ENCODE assay signal across 28 cellular contexts in genomic region chr19:48680436-48681126, GRCh38. TPM values are rescaled to one million over a fixed set of nuclear protein-coding genes. Genes with fewer than 3 reads are reported as not detected.
A peak's percentile ranks its signal among the peaks of the same experiment; 100 is the strongest.
DNase-seq lines count a peak whose midpoint lies in the region; ATAC-seq, FAIRE-seq and TF ChIP-seq lines count a peak whose summit lies in the region.
"Had no signal": no experiment of that assay in that cellular context is flagged by ENCODE, and none has a peak within 500 bp of the region (broad histone marks: within the 10 kb centered on the region; RNA-seq: fewer than 3 reads in every experiment).

No MANE protein-coding gene starts in this region.

- no peak for TF ChIP-seq CTCF in HepG2 (CRISPR knock-in tag; IDR thresholded peaks at IDR 0.05)
- TF ChIP-seq CTCF in right lobe of liver (IDR thresholded peaks at IDR 0.05), result no peak
- no peak for TF ChIP-seq CTCF in fibroblast of lung (conservative IDR thresholded peaks at IDR 0.05 in 1 of 2, IDR thresholded peaks at IDR 0.05 in 1 of 2; ENCODE audit: low read depth in 1 of 2, low read length in 2 of 2)
- no peak for TF ChIP-seq CTCF in tibial nerve (IDR thresholded peaks at IDR 0.05)

- intact Hi-C loops in HepG2 (cut with micrococcal nuclease; ENCODE audit: unreplicated experiment) (loop anchor here (2.0 kb wide), 1 partner anchor 34 kb away; the partner anchor contains the start of gene CA11), right lobe of liver (cut with DNase I) (loop anchor here in 1 of 2 donors (10.0 kb wide), 1 partner anchor 164 kb away; no protein-coding TSS in a partner anchor), aorta (cut with DNase I) (no loop called here)

- H3K9me3 ChIP-seq in HepG2 (ENCODE audit: low read length), result no peaks in the 10 kb centered on the region
- no peaks in the 10 kb centered on the region for H3K9me3 ChIP-seq in right lobe of liver
- no peaks in the 10 kb centered on the region for H3K9me3 ChIP-seq in fibroblast of lung (ENCODE audit: control insufficient read depth, insufficient read depth, low read depth, low read length)
- H3K9me3 ChIP-seq in aorta (ENCODE audit: control insufficient read depth, low read length), result no peaks in the 10 kb centered on the region
- no peaks in the 10 kb centered on the region for H3K9me3 ChIP-seq in tibial nerve
- H3K9me3 ChIP-seq: left ventricle myocardium inferior, Peyer's patch, upper lobe of left lung had no signal

- H3K4me2 ChIP-seq in HepG2 (ENCODE audit: low read depth, low read length) (peak overlapping the region; percentile 6; the same call in 1 of the 2 replicates), fibroblast of lung (ENCODE audit: extremely low read depth, insufficient read depth, low read length) (no peak overlapping the region)

- H3K27me3 ChIP-seq in HepG2 (ENCODE audit: control insufficient read depth in 1 of 2, insufficient read depth in 2 of 2, low read length in 2 of 2), result 0 out of 5 replicates have a peak, but pooled peaks cover 0 to 3% of the 10 kb centered on the region in 2 experiments
- H3K27me3 ChIP-seq in right lobe of liver, result no peaks in the 10 kb centered on the region
- no peaks in the 10 kb centered on the region for H3K27me3 ChIP-seq in fibroblast of lung (ENCODE audit: control insufficient read depth, insufficient read depth, low read length)
- no peaks in the 10 kb centered on the region for H3K27me3 ChIP-seq in aorta (ENCODE audit: control insufficient read depth in 1 of 2, insufficient read depth in 2 of 2, low read length in 1 of 2)
- no peaks in the 10 kb centered on the region for H3K27me3 ChIP-seq in tibial nerve
- H3K27me3 ChIP-seq: Peyer's patch, upper lobe of left lung had no signal

- H2AFZ ChIP-seq in HepG2 (ENCODE audit: low read length), result no peak overlapping the region
- H2AFZ ChIP-seq in fibroblast of lung (ENCODE audit: low read length), result no peak overlapping the region

- WGBS in HepG2 (ENCODE audit: low lambda C conversion rate), result 70% methylated on average over 25 of the region's 45 CpGs
- 90% methylated on average over 2 of the region's 45 CpGs for WGBS in right lobe of liver (ENCODE audit: insufficient coverage, low coverage, low lambda C conversion rate, missing lambda C conversion rate)
- WGBS in aorta, 2 donors, result 91 to 95% methylated on average over 45 of the region's 45 CpGs
- 88 to 92% methylated on average over 21 to 42 of the region's 45 CpGs for WGBS in tibial nerve, 2 donors

- TF ChIP-seq EP300 in HepG2 (IDR thresholded peaks at IDR 0.05; ENCODE audit: low read depth in 2 of 2, low read length in 2 of 2), result no peak
- TF ChIP-seq EP300 in HepG2 (CRISPR knock-in tag; IDR thresholded peaks at IDR 0.05; ENCODE audit: borderline replicate concordance), result no peak
- no peak for TF ChIP-seq EP300 in tibial nerve (IDR thresholded peaks at IDR 0.05)

- TF ChIP-seq POLR2A in HepG2 (IDR thresholded peaks at IDR 0.05; ENCODE audit: insufficient read depth in 1 of 2, low read depth in 2 of 2, low read length in 2 of 2) (no peak), right lobe of liver (IDR thresholded peaks at IDR 0.05) (no peak), tibial nerve (IDR thresholded peaks at IDR 0.05) (no peak)

- H3K9ac ChIP-seq in HepG2 (ENCODE audit: insufficient read depth, low read depth, low read length) (no peak overlapping the region), fibroblast of lung (ENCODE audit: insufficient read depth, low read length) (no peak overlapping the region)

- peak; percentile 52 for ATAC-seq in HepG2
- no peak for ATAC-seq in right lobe of liver
- peak; percentile 31 for ATAC-seq in aorta (ENCODE audit: low FRiP score)
- ATAC-seq: esophagus mucosa, HCT116, right cardiac atrium had no signal

- H3K4me3 ChIP-seq in HepG2 (replicated peaks in 1 of 3; ENCODE audit: insufficient read depth in 1 of 3, low read depth in 2 of 3, low read length in 3 of 3) (no peak overlapping the region), right lobe of liver (no peak overlapping the region), fibroblast of lung (replicated peaks in 1 of 4; ENCODE audit: control extremely low read depth in 1 of 4, insufficient read depth in 1 of 4, low read depth in 3 of 4, low read length in 4 of 4) (no peak overlapping the region), aorta (ENCODE audit: low read length in 2 of 2) (no peak overlapping the region), tibial nerve (no peak overlapping the region)
- H3K4me3 ChIP-seq: left ventricle myocardium inferior, Peyer's patch, upper lobe of left lung had no signal

- DNase-seq in HepG2 (ENCODE audit: low spot score) (no peak), right lobe of liver (no peak), fibroblast of lung (ENCODE audit: low read depth in 2 of 2) (no peak), aorta (peak in 1 of 2 donors; percentile 40), tibial nerve (ENCODE audit: low spot score in 2 of 2) (no peak), ACHN (no peak)
- DNase-seq: activated CD4-positive, alpha-beta memory T cell treated with anti-CD3 and anti-CD28 coated beads, Interleukin-2, amount 10 ng/mL, durations not matched to agents 7 days and 5 days; activated CD4-positive, alpha-beta T cell treated with anti-CD3 and anti-CD28 coated beads for 1 hour; activated CD8-positive, alpha-beta memory T cell treated with anti-CD3 and anti-CD28 coated beads, Interleukin-2, amount 50 U/mL, for 4 hours; activated naive CD4-positive, alpha-beta T cell; Calu3; CD4-positive, CD25-positive, alpha-beta regulatory T cell; dermis blood vessel endothelial cell; DMS79 treated with DMSO at 0.1 percent for 48 hours; islet precursor cell; left ventricle myocardium inferior; mesendoderm; NCI-H446; NCI-H82; Peyer's patch; SHP77 treated with DMSO at 0.1 percent for 48 hours; stimulated activated CD8-positive, alpha-beta memory T cell treated with anti-CD3 and anti-CD28 coated beads, Interleukin-4, amount 100 ng/mL, for 48 hours had no signal

- H4K20me1 ChIP-seq in HepG2 (ENCODE audit: insufficient read depth, low read length) (no peaks in the 10 kb centered on the region), fibroblast of lung (ENCODE audit: control insufficient read depth, extremely low read depth, insufficient read depth, low read length) (no peaks in the 10 kb centered on the region)

- TF ChIP-seq RAD21 in HepG2 (CRISPR knock-in tag; IDR thresholded peaks at IDR 0.05), result no peak

- H3K36me3 ChIP-seq in HepG2 (replicated peaks in 1 of 2; ENCODE audit: control insufficient read depth in 1 of 2, insufficient read depth in 2 of 2, low read length in 2 of 2) (no peaks in the 10 kb centered on the region), right lobe of liver (no peaks in the 10 kb centered on the region), fibroblast of lung (ENCODE audit: control insufficient read depth, insufficient read depth, low read length) (no peaks in the 10 kb centered on the region), aorta (ENCODE audit: control insufficient read depth in 1 of 2, insufficient read depth in 2 of 2, low read length in 1 of 2) (no peaks in the 10 kb centered on the region), tibial nerve (no peaks in the 10 kb centered on the region)
- H3K36me3 ChIP-seq: left ventricle myocardium inferior, Peyer's patch, upper lobe of left lung had no signal

- H3K27ac ChIP-seq in HepG2 (ENCODE audit: extremely low read length, insufficient read depth, low read length) (no peak overlapping the region), right lobe of liver (no peak overlapping the region), fibroblast of lung (ENCODE audit: insufficient read depth, low read length) (peak overlapping the region; percentile 32), aorta (ENCODE audit: low read depth in 1 of 2, low read length in 2 of 2) (no peak overlapping the region), tibial nerve (peak overlapping the region in 1 of 4 donors; percentile 27)
- H3K27ac ChIP-seq: 22Rv1, left ventricle myocardium inferior, upper lobe of left lung had no signal

- CTCF ChIA-PET in HepG2 (lab: Yijun Ruan, JAX; ENCODE audit: low intra/inter-chr PET ratio, low total read pairs), result no interaction called here

- no peak for FAIRE-seq in HepG2 (lab: Jason Lieb, UNC)

- in situ Hi-C loops in HepG2 (cut with HindIII; ENCODE audit: extremely low pct_ligation_motif_present, low pct_unique_long_range_greater_than_20kb), result no loop called here
- in situ Hi-C loops in ACHN (cut with HindIII; ENCODE audit: low pct_ligation_motif_present, low pct_unique_long_range_greater_than_20kb, low sequenced_read_pairs), result no loop called here

- POLR2A ChIA-PET in HepG2 (lab: Yijun Ruan, JAX), result interaction anchor here (1.4 kb wide), 1 partner anchor 14 kb away, joined by 4 read pairs; the partner anchor contains the start of gene FUT2

- H3K79me2 ChIP-seq in HepG2 (ENCODE audit: insufficient read depth, low read length) (no peaks in the 10 kb centered on the region), fibroblast of lung (ENCODE audit: control insufficient read depth, insufficient read depth, low read length) (no peaks in the 10 kb centered on the region)

- BruUV-seq in HepG2 (replicated peaks; lab: Mats Ljungman, UMichigan), result no TSS peak

- H3K4me1 ChIP-seq in HepG2 (ENCODE audit: insufficient read depth, low read length), result peaks cover 45% of the 10 kb centered on the region
- peaks cover 0 to 6% (median 3%) of the 10 kb centered on the region in 4 donors for H3K4me1 ChIP-seq in right lobe of liver
- H3K4me1 ChIP-seq in fibroblast of lung (ENCODE audit: control insufficient read depth, extremely low read depth, insufficient read depth, low read length), result no peaks in the 10 kb centered on the region
- H3K4me1 ChIP-seq in aorta (ENCODE audit: control insufficient read depth in 1 of 2, insufficient read depth in 2 of 2, low read length in 2 of 2), result no peaks in the 10 kb centered on the region
- H3K4me1 ChIP-seq in tibial nerve, result peaks cover 0 to 17% (median 3%) of the 10 kb centered on the region in 4 donors

RNA-seq across cellular contexts. Expression of gene NTN5, which starts 7.8 kb away (rescaled TPM):
- not detected in 2 replicates for total RNA-seq in HepG2 (2016; rRNA removed; fragmentation: Illumina TruSeq; extraction: Trizol)
- total RNA-seq in HepG2 (2016; cell fraction: cytosol; rRNA removed; fragmentation: Illumina TruSeq; extraction: Trizol; ENCODE audit: low read depth), result not detected in 2 replicates
- total RNA-seq in HepG2 (2016; cell fraction: insoluble cytoplasmic fraction; rRNA removed; fragmentation: Illumina TruSeq; extraction: Trizol), result not detected in 2 replicates
- not detected in 2 replicates for total RNA-seq in HepG2 (2016; cell fraction: membrane; rRNA removed; fragmentation: Illumina TruSeq; extraction: Trizol)
- total RNA-seq in HepG2 (2016; cell fraction: nucleus; rRNA removed; fragmentation: Illumina TruSeq; extraction: Trizol), result not detected in 2 replicates
- polyA plus RNA-seq in HepG2 (2011; rRNA removed), result 0.03 and 0.05 TPM in 2 replicates
- polyA plus RNA-seq in HepG2 (2011; cell fraction: cytosol; rRNA removed), result not detected in 2 replicates
- 0.27 and 0.42 TPM in 2 replicates for polyA plus RNA-seq in HepG2 (2011; cell fraction: nucleus; rRNA removed)
- polyA plus RNA-seq in HepG2 (2012), result 0.12 TPM in 1 of 2 replicates, not detected in the other
- not detected in 2 replicates for polyA plus RNA-seq in HepG2 (2016; cell fraction: cytosol; fragmentation: Illumina TruSeq; extraction: Trizol; ENCODE audit: low read depth)
- polyA plus RNA-seq in HepG2 (2016; cell fraction: insoluble cytoplasmic fraction; fragmentation: Illumina TruSeq; extraction: Trizol; ENCODE audit: low read depth), result not detected in 2 replicates
- polyA plus RNA-seq in HepG2 (2016; cell fraction: membrane; fragmentation: Illumina TruSeq; extraction: Trizol; ENCODE audit: low read depth), result not detected in 2 replicates
- polyA plus RNA-seq in HepG2 (2016; cell fraction: nucleus; fragmentation: Illumina TruSeq; extraction: Trizol; ENCODE audit: insufficient read depth, low read depth), result not detected in 2 replicates
- not detected in 2 replicates for polyA minus RNA-seq in HepG2 (2011; rRNA and poly(A)+ RNA removed; ENCODE audit: low replicate concordance)
- polyA minus RNA-seq in HepG2 (2011; cell fraction: cytosol; rRNA and poly(A)+ RNA removed), result not detected in 2 replicates
- polyA minus RNA-seq in HepG2 (2011; cell fraction: nucleus; rRNA and poly(A)+ RNA removed), result not detected in 2 replicates
- total RNA-seq in right lobe of liver, result under 1 TPM in 2 of 6 experiments, not detected in 4; 0.11 to 0.32 TPM
- total RNA-seq in fibroblast of lung, result under 0.01 and 0.51 TPM in 2 replicates
- 0.03 and 0.10 TPM in 2 replicates for polyA plus RNA-seq in fibroblast of lung
- 0.08 and 0.14 TPM in 2 replicates for polyA plus RNA-seq in fibroblast of lung (2012)
- polyA minus RNA-seq in fibroblast of lung (ENCODE audit: low replicate concordance), result not detected in 2 replicates
- under 1 TPM; 0.52 to 0.96 TPM for total RNA-seq in aorta
- 1 to 10 TPM in 1 of 2 donors, not detected in 1; 2.0 TPM for polyA plus RNA-seq in aorta
- 1 to 10 TPM in 3 of 4 donors, under 1 TPM in 1; 0.78 to 6.9 (median 2.2) TPM for total RNA-seq in tibial nerve
- total RNA-seq: dermis blood vessel endothelial cell, esophagus mucosa, LHCN-M2 had no signal

RNA-seq across cellular contexts. Expression of gene FUT2, which starts 15.2 kb away (rescaled TPM):
- total RNA-seq in HepG2 (2016; rRNA removed; fragmentation: Illumina TruSeq; extraction: Trizol) (0.07 TPM in 1 of 2 replicates, not detected in the other), right lobe of liver (1 to 10 TPM in 1 of 6 experiments, not detected in 5; 2.6 TPM), fibroblast of lung (under 0.01 TPM in 1 of 2 replicates, not detected in the other), aorta (not detected), tibial nerve (under 1 TPM in 1 of 4 donors, not detected in 3; 0.44 TPM)
- 1.1 TPM in 1 of 2 replicates, not detected in the other for total RNA-seq in HepG2 (2016; cell fraction: cytosol; rRNA removed; fragmentation: Illumina TruSeq; extraction: Trizol; ENCODE audit: low read depth)
- total RNA-seq in HepG2 (2016; cell fraction: insoluble cytoplasmic fraction; rRNA removed; fragmentation: Illumina TruSeq; extraction: Trizol), result 0.19 and 0.39 TPM in 2 replicates
- 0.10 and 0.12 TPM in 2 replicates for total RNA-seq in HepG2 (2016; cell fraction: membrane; rRNA removed; fragmentation: Illumina TruSeq; extraction: Trizol)
- 0.16 TPM in 1 of 2 replicates, not detected in the other for total RNA-seq in HepG2 (2016; cell fraction: nucleus; rRNA removed; fragmentation: Illumina TruSeq; extraction: Trizol)
- polyA plus RNA-seq in HepG2 (2011; rRNA removed) (0.10 TPM in 1 of 2 replicates, not detected in the other), fibroblast of lung (not detected in 2 replicates), aorta (1 to 10 TPM in 1 of 2 donors, not detected in 1; 2.8 TPM)
- polyA plus RNA-seq in HepG2 (2011; cell fraction: cytosol; rRNA removed), result not detected in 2 replicates
- 0.21 TPM in 1 of 2 replicates, not detected in the other for polyA plus RNA-seq in HepG2 (2011; cell fraction: nucleus; rRNA removed)
- 0.19 and 0.32 TPM in 2 replicates for polyA plus RNA-seq in HepG2 (2012)
- 0.03 TPM in 1 of 2 replicates, not detected in the other for polyA plus RNA-seq in HepG2 (2016; cell fraction: cytosol; fragmentation: Illumina TruSeq; extraction: Trizol; ENCODE audit: low read depth)
- polyA plus RNA-seq in HepG2 (2016; cell fraction: insoluble cytoplasmic fraction; fragmentation: Illumina TruSeq; extraction: Trizol; ENCODE audit: low read depth), result not detected in 2 replicates
- not detected in 2 replicates for polyA plus RNA-seq in HepG2 (2016; cell fraction: membrane; fragmentation: Illumina TruSeq; extraction: Trizol; ENCODE audit: low read depth)
- 0.15 TPM in 1 of 2 replicates, not detected in the other for polyA plus RNA-seq in HepG2 (2016; cell fraction: nucleus; fragmentation: Illumina TruSeq; extraction: Trizol; ENCODE audit: insufficient read depth, low read depth)
- polyA minus RNA-seq in HepG2 (2011; rRNA and poly(A)+ RNA removed; ENCODE audit: low replicate concordance), result not detected in 2 replicates
- not detected in 2 replicates for polyA minus RNA-seq in HepG2 (2011; cell fraction: cytosol; rRNA and poly(A)+ RNA removed)
- polyA minus RNA-seq in HepG2 (2011; cell fraction: nucleus; rRNA and poly(A)+ RNA removed), result not detected in 2 replicates
- polyA plus RNA-seq in fibroblast of lung (2012), result 0.15 and 0.30 TPM in 2 replicates
- polyA minus RNA-seq in fibroblast of lung (ENCODE audit: low replicate concordance), result not detected in 2 replicates
- total RNA-seq: activated CD4-positive, alpha-beta memory T cell treated with anti-CD3 and anti-CD28 coated beads, Interleukin-2, amount 10 ng/mL, durations not matched to agents 7 days and 5 days; CD4-positive, CD25-positive, alpha-beta regulatory T cell; dermis blood vessel endothelial cell; left ventricle myocardium inferior; LHCN-M2; right cardiac atrium had no signal

RNA-seq across cellular contexts. Expression of gene CA11, which starts 34.6 kb away (rescaled TPM):
- total RNA-seq in HepG2 (2016; rRNA removed; fragmentation: Illumina TruSeq; extraction: Trizol), result 0.24 and 0.58 TPM in 2 replicates
- total RNA-seq in HepG2 (2016; cell fraction: cytosol; rRNA removed; fragmentation: Illumina TruSeq; extraction: Trizol; ENCODE audit: low read depth), result 0.79 and 0.91 TPM in 2 replicates
- 0.48 TPM in 1 of 2 replicates, not detected in the other for total RNA-seq in HepG2 (2016; cell fraction: insoluble cytoplasmic fraction; rRNA removed; fragmentation: Illumina TruSeq; extraction: Trizol)
- 0.38 and 0.62 TPM in 2 replicates for total RNA-seq in HepG2 (2016; cell fraction: membrane; rRNA removed; fragmentation: Illumina TruSeq; extraction: Trizol)
- total RNA-seq in HepG2 (2016; cell fraction: nucleus; rRNA removed; fragmentation: Illumina TruSeq; extraction: Trizol), result not detected in 2 replicates
- 0.41 and 1.4 TPM in 2 replicates for polyA plus RNA-seq in HepG2 (2011; rRNA removed)
- 0.36 and 0.54 TPM in 2 replicates for polyA plus RNA-seq in HepG2 (2011; cell fraction: cytosol; rRNA removed)
- 0.45 and 0.48 TPM in 2 replicates for polyA plus RNA-seq in HepG2 (2011; cell fraction: nucleus; rRNA removed)
- 1.5 and 2.9 TPM in 2 replicates for polyA plus RNA-seq in HepG2 (2012)
- polyA plus RNA-seq in HepG2 (2016; cell fraction: cytosol; fragmentation: Illumina TruSeq; extraction: Trizol; ENCODE audit: low read depth), result 0.82 and 1.7 TPM in 2 replicates
- polyA plus RNA-seq in HepG2 (2016; cell fraction: insoluble cytoplasmic fraction; fragmentation: Illumina TruSeq; extraction: Trizol; ENCODE audit: low read depth), result 0.37 and 0.38 TPM in 2 replicates
- polyA plus RNA-seq in HepG2 (2016; cell fraction: membrane; fragmentation: Illumina TruSeq; extraction: Trizol; ENCODE audit: low read depth), result 0.62 and 2.1 TPM in 2 replicates
- polyA plus RNA-seq in HepG2 (2016; cell fraction: nucleus; fragmentation: Illumina TruSeq; extraction: Trizol; ENCODE audit: insufficient read depth, low read depth), result 0.72 and 1.3 TPM in 2 replicates
- polyA minus RNA-seq in HepG2 (2011; rRNA and poly(A)+ RNA removed; ENCODE audit: low replicate concordance), result 0.08 and 3.7 TPM in 2 replicates
- not detected in 2 replicates for polyA minus RNA-seq in HepG2 (2011; cell fraction: cytosol; rRNA and poly(A)+ RNA removed)
- not detected in 2 replicates for polyA minus RNA-seq in HepG2 (2011; cell fraction: nucleus; rRNA and poly(A)+ RNA removed)
- total RNA-seq in right lobe of liver, result 1 to 10 TPM in 2 of 6 experiments, under 1 TPM in 4; 0.25 to 2.0 (median 0.54) TPM
- total RNA-seq in fibroblast of lung, result 2.3 and 4.1 TPM in 2 replicates
- polyA plus RNA-seq in fibroblast of lung, result 1.5 and 1.7 TPM in 2 replicates
- polyA plus RNA-seq in fibroblast of lung (2012), result 10.1 and 11.4 TPM in 2 replicates
- 1.7 TPM in 1 of 2 replicates, not detected in the other for polyA minus RNA-seq in fibroblast of lung (ENCODE audit: low replicate concordance)
- 10 to 100 TPM in 1 of 2 donors, 1 to 10 TPM in 1; 6.4 to 12.0 TPM for total RNA-seq in aorta
- 10 to 100 TPM; 13.9 to 59.5 TPM for polyA plus RNA-seq in aorta
- 1 to 10 TPM; 3.1 to 5.4 (median 4.0) TPM for total RNA-seq in tibial nerve

RNA-seq across cellular contexts. Expression of gene MAMSTR, which starts 38.9 kb away (rescaled TPM):
- total RNA-seq in HepG2 (2016; rRNA removed; fragmentation: Illumina TruSeq; extraction: Trizol), result 2.0 and 2.2 TPM in 2 replicates
- 2.4 and 2.6 TPM in 2 replicates for total RNA-seq in HepG2 (2016; cell fraction: cytosol; rRNA removed; fragmentation: Illumina TruSeq; extraction: Trizol; ENCODE audit: low read depth)
- 1.4 and 2.1 TPM in 2 replicates for total RNA-seq in HepG2 (2016; cell fraction: insoluble cytoplasmic fraction; rRNA removed; fragmentation: Illumina TruSeq; extraction: Trizol)
- total RNA-seq in HepG2 (2016; cell fraction: membrane; rRNA removed; fragmentation: Illumina TruSeq; extraction: Trizol), result 2.7 and 3.4 TPM in 2 replicates
- 2.1 and 2.5 TPM in 2 replicates for total RNA-seq in HepG2 (2016; cell fraction: nucleus; rRNA removed; fragmentation: Illumina TruSeq; extraction: Trizol)
- polyA plus RNA-seq in HepG2 (2011; rRNA removed), result 2.4 and 2.7 TPM in 2 replicates
- 1.4 and 1.7 TPM in 2 replicates for polyA plus RNA-seq in HepG2 (2011; cell fraction: cytosol; rRNA removed)
- polyA plus RNA-seq in HepG2 (2011; cell fraction: nucleus; rRNA removed), result 7.2 and 7.7 TPM in 2 replicates
- polyA plus RNA-seq in HepG2 (2012), result 3.9 and 5.7 TPM in 2 replicates
- polyA plus RNA-seq in HepG2 (2016; cell fraction: cytosol; fragmentation: Illumina TruSeq; extraction: Trizol; ENCODE audit: low read depth), result 2.3 and 3.3 TPM in 2 replicates
- 3.3 and 5.0 TPM in 2 replicates for polyA plus RNA-seq in HepG2 (2016; cell fraction: insoluble cytoplasmic fraction; fragmentation: Illumina TruSeq; extraction: Trizol; ENCODE audit: low read depth)
- 3.1 and 3.8 TPM in 2 replicates for polyA plus RNA-seq in HepG2 (2016; cell fraction: membrane; fragmentation: Illumina TruSeq; extraction: Trizol; ENCODE audit: low read depth)
- 8.7 and 10.3 TPM in 2 replicates for polyA plus RNA-seq in HepG2 (2016; cell fraction: nucleus; fragmentation: Illumina TruSeq; extraction: Trizol; ENCODE audit: insufficient read depth, low read depth)
- polyA minus RNA-seq in HepG2 (2011; rRNA and poly(A)+ RNA removed; ENCODE audit: low replicate concordance), result 1.3 and 3.6 TPM in 2 replicates
- polyA minus RNA-seq in HepG2 (2011; cell fraction: cytosol; rRNA and poly(A)+ RNA removed), result 2.6 and 4.8 TPM in 2 replicates
- 1.9 and 2.2 TPM in 2 replicates for polyA minus RNA-seq in HepG2 (2011; cell fraction: nucleus; rRNA and poly(A)+ RNA removed)
- under 1 TPM in 5 of 6 experiments, not detected in 1; 0.22 to 0.37 (median 0.24) TPM for total RNA-seq in right lobe of liver
- total RNA-seq in fibroblast of lung, result 0.51 and 0.99 TPM in 2 replicates
- polyA plus RNA-seq in fibroblast of lung, result 0.84 and 1.8 TPM in 2 replicates
- polyA plus RNA-seq in fibroblast of lung (2012), result 2.9 and 6.0 TPM in 2 replicates
- 6.6 and 14.4 TPM in 2 replicates for polyA minus RNA-seq in fibroblast of lung (ENCODE audit: low replicate concordance)
- 1 to 10 TPM in 1 of 2 donors, under 1 TPM in 1; 0.58 to 3.7 TPM for total RNA-seq in aorta
- polyA plus RNA-seq in aorta, result 1 to 10 TPM in 1 of 2 donors, under 1 TPM in 1; 1.00 to 3.3 TPM
- total RNA-seq in tibial nerve, result 1 to 10 TPM; 2.7 to 7.2 (median 5.9) TPM

RNA-seq across cellular contexts. Expression of gene DBP, which starts 43.4 kb away (rescaled TPM):
- total RNA-seq in HepG2 (2016; rRNA removed; fragmentation: Illumina TruSeq; extraction: Trizol), result 5.5 and 5.8 TPM in 2 replicates
- total RNA-seq in HepG2 (2016; cell fraction: cytosol; rRNA removed; fragmentation: Illumina TruSeq; extraction: Trizol; ENCODE audit: low read depth), result 2.6 and 4.6 TPM in 2 replicates
- 2.5 and 6.3 TPM in 2 replicates for total RNA-seq in HepG2 (2016; cell fraction: insoluble cytoplasmic fraction; rRNA removed; fragmentation: Illumina TruSeq; extraction: Trizol)
- total RNA-seq in HepG2 (2016; cell fraction: membrane; rRNA removed; fragmentation: Illumina TruSeq; extraction: Trizol), result 6.0 TPM in 2 replicates
- total RNA-seq in HepG2 (2016; cell fraction: nucleus; rRNA removed; fragmentation: Illumina TruSeq; extraction: Trizol), result 2.5 and 2.9 TPM in 2 replicates
- 1.7 and 2.1 TPM in 2 replicates for polyA plus RNA-seq in HepG2 (2011; rRNA removed)
- polyA plus RNA-seq in HepG2 (2011; cell fraction: cytosol; rRNA removed), result 2.1 and 2.5 TPM in 2 replicates
- 2.7 and 3.2 TPM in 2 replicates for polyA plus RNA-seq in HepG2 (2011; cell fraction: nucleus; rRNA removed)
- polyA plus RNA-seq in HepG2 (2012), result 3.6 and 3.7 TPM in 2 replicates
- 2.3 and 2.6 TPM in 2 replicates for polyA plus RNA-seq in HepG2 (2016; cell fraction: cytosol; fragmentation: Illumina TruSeq; extraction: Trizol; ENCODE audit: low read depth)
- 5.2 and 5.4 TPM in 2 replicates for polyA plus RNA-seq in HepG2 (2016; cell fraction: insoluble cytoplasmic fraction; fragmentation: Illumina TruSeq; extraction: Trizol; ENCODE audit: low read depth)
- polyA plus RNA-seq in HepG2 (2016; cell fraction: membrane; fragmentation: Illumina TruSeq; extraction: Trizol; ENCODE audit: low read depth), result 2.9 and 5.4 TPM in 2 replicates
- 5.1 and 6.2 TPM in 2 replicates for polyA plus RNA-seq in HepG2 (2016; cell fraction: nucleus; fragmentation: Illumina TruSeq; extraction: Trizol; ENCODE audit: insufficient read depth, low read depth)
- 2.0 and 5.8 TPM in 2 replicates for polyA minus RNA-seq in HepG2 (2011; rRNA and poly(A)+ RNA removed; ENCODE audit: low replicate concordance)
- polyA minus RNA-seq in HepG2 (2011; cell fraction: cytosol; rRNA and poly(A)+ RNA removed), result 2.3 and 2.7 TPM in 2 replicates
- 1.5 and 3.0 TPM in 2 replicates for polyA minus RNA-seq in HepG2 (2011; cell fraction: nucleus; rRNA and poly(A)+ RNA removed)
- total RNA-seq in right lobe of liver, result 10 to 100 TPM in 2 of 6 experiments, 1 to 10 TPM in 4; 1.8 to 11.6 (median 3.3) TPM
- total RNA-seq in fibroblast of lung, result 17.2 and 23.6 TPM in 2 replicates
- polyA plus RNA-seq in fibroblast of lung, result 3.2 and 4.8 TPM in 2 replicates
- 6.0 and 11.1 TPM in 2 replicates for polyA plus RNA-seq in fibroblast of lung (2012)
- 1.6 and 6.7 TPM in 2 replicates for polyA minus RNA-seq in fibroblast of lung (ENCODE audit: low replicate concordance)
- 10 to 100 TPM in 1 of 2 donors, 1 to 10 TPM in 1; 1.5 to 10.7 TPM for total RNA-seq in aorta
- 1 to 10 TPM; 5.3 to 6.8 TPM for polyA plus RNA-seq in aorta
- total RNA-seq in tibial nerve, result 10 to 100 TPM in 2 of 4 donors, 1 to 10 TPM in 2; 2.4 to 20.1 (median 10.1) TPM

Comparison
In these comparisons a context has a peak if more than half of its experiments do, and no peak if none do; other contexts are left out.
1. ATAC-seq: peak in HepG2 (single experiment) and aorta (single experiment); none in right lobe of liver (0 of 4).